1 cellular context compared by ENCODE assay signal in genomic region chr6:30724906-30725667, GRCh38.
TF ChIP-seq lines count a peak whose summit lies in the region.

No MANE protein-coding gene starts in this region.

TF ChIP-seq in IMR-90, 13 proteins besides CTCF, POLR2A, EP300 and RAD21:
- no peak for TF ChIP-seq MAFK (IDR thresholded peaks at IDR 0.05; ENCODE audit: low read depth, low read length)
- TF ChIP-seq NFE2L2 (IDR thresholded peaks at IDR 0.05; ENCODE audit: low read depth, low read length), result no peak
- no peak for TF ChIP-seq CHD1 (IDR thresholded peaks at IDR 0.05; ENCODE audit: low read depth, low read length)
- TF ChIP-seq BHLHE40 (IDR thresholded peaks at IDR 0.05; ENCODE audit: low read depth, low read length), result no peak
- no peak for TF ChIP-seq FOS (IDR thresholded peaks at IDR 0.05; ENCODE audit: low read depth, low read length)
- TF ChIP-seq MXI1 (IDR thresholded peaks at IDR 0.05; ENCODE audit: borderline replicate concordance, low read depth, low read length), result no peak
- TF ChIP-seq MAZ (IDR thresholded peaks at IDR 0.05; ENCODE audit: borderline replicate concordance, low read depth, low read length), result no peak
- no peak for TF ChIP-seq USF2 (IDR thresholded peaks at IDR 0.05; ENCODE audit: low read depth, low read length)
- TF ChIP-seq RCOR1 (IDR thresholded peaks at IDR 0.05; ENCODE audit: insufficient replicate concordance, low read length), result no peak
- no peak for TF ChIP-seq RFX5 (IDR thresholded peaks at IDR 0.05; ENCODE audit: low read depth, low read length)
- no peak for TF ChIP-seq ELK1 (IDR thresholded peaks at IDR 0.05; ENCODE audit: borderline replicate concordance, low read depth, low read length)
- TF ChIP-seq CEBPB (IDR thresholded peaks at IDR 0.05; ENCODE audit: low read depth, low read length), result no peak
- TF ChIP-seq SMC3 (IDR thresholded peaks at IDR 0.05; ENCODE audit: low read depth, low read length), result no peak
